Comparison of ENCODE assay signal across 1 cellular context in the genomic region with DNA sequence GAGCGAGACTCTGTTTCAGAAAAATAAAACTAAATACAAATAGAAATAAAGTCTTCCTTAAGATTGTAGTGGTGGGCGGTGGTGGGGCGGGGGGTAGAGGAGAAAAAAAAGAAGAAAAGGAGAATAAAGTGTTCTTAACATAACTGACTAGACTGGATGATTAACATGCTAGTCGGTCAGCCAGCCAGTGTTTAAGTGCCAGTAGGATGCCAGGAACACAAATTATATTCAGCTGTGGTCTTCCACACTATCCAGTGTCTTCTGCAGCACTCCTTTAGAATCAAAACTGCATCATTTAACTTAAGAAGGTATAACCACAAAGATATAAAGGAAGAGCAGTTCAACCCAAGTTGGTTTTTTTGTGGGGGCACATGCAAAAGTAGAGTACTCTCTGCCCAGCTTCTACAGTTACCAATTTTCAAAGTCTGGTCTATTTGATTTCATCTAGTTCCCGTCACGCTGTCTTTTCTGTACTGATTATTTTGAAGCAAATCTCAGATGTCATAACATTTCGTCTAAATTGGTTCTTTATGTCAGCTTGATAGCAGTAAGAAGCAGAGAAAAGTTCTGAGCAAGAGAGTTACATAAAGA.
TF ChIP-seq lines count a peak whose summit lies in the region.

No MANE protein-coding gene starts in this region.

TF ChIP-seq in SK-N-SH treated with all-trans-retinoic acid at 6 μM for 48 hours, 23 proteins besides CTCF, POLR2A, EP300 and RAD21 (continued from another document):
- TF ChIP-seq, protein P1, sequence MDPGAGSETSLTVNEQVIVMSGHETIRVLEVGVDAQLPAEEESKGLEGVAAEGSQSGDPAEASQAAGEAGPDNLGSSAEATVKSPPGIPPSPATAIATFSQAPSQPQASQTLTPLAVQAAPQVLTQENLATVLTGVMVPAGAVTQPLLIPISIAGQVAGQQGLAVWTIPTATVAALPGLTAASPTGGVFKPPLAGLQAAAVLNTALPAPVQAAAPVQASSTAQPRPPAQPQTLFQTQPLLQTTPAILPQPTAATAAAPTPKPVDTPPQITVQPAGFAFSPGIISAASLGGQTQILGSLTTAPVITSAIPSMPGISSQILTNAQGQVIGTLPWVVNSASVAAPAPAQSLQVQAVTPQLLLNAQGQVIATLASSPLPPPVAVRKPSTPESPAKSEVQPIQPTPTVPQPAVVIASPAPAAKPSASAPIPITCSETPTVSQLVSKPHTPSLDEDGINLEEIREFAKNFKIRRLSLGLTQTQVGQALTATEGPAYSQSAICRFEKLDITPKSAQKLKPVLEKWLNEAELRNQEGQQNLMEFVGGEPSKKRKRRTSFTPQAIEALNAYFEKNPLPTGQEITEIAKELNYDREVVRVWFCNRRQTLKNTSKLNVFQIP (CRISPR knock-in tag; IDR thresholded peaks at IDR 0.05; ENCODE audit: borderline replicate concordance, low read depth), result no peak
- TF ChIP-seq ARNTL (CRISPR knock-in tag; IDR thresholded peaks at IDR 0.05; ENCODE audit: borderline replicate concordance, low read depth) (no peak), RARB (CRISPR knock-in tag; IDR thresholded peaks at IDR 0.05) (no peak), CSDC2 (CRISPR knock-in tag; IDR thresholded peaks at IDR 0.05) (no peak), ZNF565 (CRISPR knock-in tag; conservative IDR thresholded peaks at IDR 0.05; ENCODE audit: low read depth) (no peak), ZC3H10 (CRISPR knock-in tag; IDR thresholded peaks at IDR 0.05) (no peak), ISL1 (CRISPR knock-in tag; IDR thresholded peaks at IDR 0.05) (no peak), ESRRG (CRISPR knock-in tag; IDR thresholded peaks at IDR 0.05) (no peak), ZFP30 (CRISPR knock-in tag; IDR thresholded peaks at IDR 0.05) (no peak), BACH2 (CRISPR knock-in tag; IDR thresholded peaks at IDR 0.05; ENCODE audit: borderline replicate concordance) (no peak), SNAI2 (CRISPR knock-in tag; IDR thresholded peaks at IDR 0.05) (no peak), TCF4 (CRISPR knock-in tag; IDR thresholded peaks at IDR 0.05; ENCODE audit: borderline replicate concordance) (no peak)
- TF ChIP-seq, protein P2, sequence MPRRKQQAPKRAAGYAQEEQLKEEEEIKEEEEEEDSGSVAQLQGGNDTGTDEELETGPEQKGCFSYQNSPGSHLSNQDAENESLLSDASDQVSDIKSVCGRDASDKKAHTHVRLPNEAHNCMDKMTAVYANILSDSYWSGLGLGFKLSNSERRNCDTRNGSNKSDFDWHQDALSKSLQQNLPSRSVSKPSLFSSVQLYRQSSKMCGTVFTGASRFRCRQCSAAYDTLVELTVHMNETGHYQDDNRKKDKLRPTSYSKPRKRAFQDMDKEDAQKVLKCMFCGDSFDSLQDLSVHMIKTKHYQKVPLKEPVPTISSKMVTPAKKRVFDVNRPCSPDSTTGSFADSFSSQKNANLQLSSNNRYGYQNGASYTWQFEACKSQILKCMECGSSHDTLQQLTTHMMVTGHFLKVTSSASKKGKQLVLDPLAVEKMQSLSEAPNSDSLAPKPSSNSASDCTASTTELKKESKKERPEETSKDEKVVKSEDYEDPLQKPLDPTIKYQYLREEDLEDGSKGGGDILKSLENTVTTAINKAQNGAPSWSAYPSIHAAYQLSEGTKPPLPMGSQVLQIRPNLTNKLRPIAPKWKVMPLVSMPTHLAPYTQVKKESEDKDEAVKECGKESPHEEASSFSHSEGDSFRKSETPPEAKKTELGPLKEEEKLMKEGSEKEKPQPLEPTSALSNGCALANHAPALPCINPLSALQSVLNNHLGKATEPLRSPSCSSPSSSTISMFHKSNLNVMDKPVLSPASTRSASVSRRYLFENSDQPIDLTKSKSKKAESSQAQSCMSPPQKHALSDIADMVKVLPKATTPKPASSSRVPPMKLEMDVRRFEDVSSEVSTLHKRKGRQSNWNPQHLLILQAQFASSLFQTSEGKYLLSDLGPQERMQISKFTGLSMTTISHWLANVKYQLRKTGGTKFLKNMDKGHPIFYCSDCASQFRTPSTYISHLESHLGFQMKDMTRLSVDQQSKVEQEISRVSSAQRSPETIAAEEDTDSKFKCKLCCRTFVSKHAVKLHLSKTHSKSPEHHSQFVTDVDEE (CRISPR knock-in tag; IDR thresholded peaks at IDR 0.05), result no peak
- TF ChIP-seq, protein P3, sequence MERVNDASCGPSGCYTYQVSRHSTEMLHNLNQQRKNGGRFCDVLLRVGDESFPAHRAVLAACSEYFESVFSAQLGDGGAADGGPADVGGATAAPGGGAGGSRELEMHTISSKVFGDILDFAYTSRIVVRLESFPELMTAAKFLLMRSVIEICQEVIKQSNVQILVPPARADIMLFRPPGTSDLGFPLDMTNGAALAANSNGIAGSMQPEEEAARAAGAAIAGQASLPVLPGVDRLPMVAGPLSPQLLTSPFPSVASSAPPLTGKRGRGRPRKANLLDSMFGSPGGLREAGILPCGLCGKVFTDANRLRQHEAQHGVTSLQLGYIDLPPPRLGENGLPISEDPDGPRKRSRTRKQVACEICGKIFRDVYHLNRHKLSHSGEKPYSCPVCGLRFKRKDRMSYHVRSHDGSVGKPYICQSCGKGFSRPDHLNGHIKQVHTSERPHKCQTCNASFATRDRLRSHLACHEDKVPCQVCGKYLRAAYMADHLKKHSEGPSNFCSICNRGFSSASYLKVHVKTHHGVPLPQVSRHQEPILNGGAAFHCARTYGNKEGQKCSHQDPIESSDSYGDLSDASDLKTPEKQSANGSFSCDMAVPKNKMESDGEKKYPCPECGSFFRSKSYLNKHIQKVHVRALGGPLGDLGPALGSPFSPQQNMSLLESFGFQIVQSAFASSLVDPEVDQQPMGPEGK (CRISPR knock-in tag; IDR thresholded peaks at IDR 0.05; ENCODE audit: borderline replicate concordance), result no peak
- TF ChIP-seq, protein P4, sequence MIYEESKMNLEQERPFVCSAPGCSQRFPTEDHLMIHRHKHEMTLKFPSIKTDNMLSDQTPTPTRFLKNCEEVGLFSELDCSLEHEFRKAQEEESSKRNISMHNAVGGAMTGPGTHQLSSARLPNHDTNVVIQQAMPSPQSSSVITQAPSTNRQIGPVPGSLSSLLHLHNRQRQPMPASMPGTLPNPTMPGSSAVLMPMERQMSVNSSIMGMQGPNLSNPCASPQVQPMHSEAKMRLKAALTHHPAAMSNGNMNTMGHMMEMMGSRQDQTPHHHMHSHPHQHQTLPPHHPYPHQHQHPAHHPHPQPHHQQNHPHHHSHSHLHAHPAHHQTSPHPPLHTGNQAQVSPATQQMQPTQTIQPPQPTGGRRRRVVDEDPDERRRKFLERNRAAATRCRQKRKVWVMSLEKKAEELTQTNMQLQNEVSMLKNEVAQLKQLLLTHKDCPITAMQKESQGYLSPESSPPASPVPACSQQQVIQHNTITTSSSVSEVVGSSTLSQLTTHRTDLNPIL (CRISPR knock-in tag; IDR thresholded peaks at IDR 0.05; ENCODE audit: low read depth), result no peak
